ENCODE assay signal across 1 cellular context in the genomic region with DNA sequence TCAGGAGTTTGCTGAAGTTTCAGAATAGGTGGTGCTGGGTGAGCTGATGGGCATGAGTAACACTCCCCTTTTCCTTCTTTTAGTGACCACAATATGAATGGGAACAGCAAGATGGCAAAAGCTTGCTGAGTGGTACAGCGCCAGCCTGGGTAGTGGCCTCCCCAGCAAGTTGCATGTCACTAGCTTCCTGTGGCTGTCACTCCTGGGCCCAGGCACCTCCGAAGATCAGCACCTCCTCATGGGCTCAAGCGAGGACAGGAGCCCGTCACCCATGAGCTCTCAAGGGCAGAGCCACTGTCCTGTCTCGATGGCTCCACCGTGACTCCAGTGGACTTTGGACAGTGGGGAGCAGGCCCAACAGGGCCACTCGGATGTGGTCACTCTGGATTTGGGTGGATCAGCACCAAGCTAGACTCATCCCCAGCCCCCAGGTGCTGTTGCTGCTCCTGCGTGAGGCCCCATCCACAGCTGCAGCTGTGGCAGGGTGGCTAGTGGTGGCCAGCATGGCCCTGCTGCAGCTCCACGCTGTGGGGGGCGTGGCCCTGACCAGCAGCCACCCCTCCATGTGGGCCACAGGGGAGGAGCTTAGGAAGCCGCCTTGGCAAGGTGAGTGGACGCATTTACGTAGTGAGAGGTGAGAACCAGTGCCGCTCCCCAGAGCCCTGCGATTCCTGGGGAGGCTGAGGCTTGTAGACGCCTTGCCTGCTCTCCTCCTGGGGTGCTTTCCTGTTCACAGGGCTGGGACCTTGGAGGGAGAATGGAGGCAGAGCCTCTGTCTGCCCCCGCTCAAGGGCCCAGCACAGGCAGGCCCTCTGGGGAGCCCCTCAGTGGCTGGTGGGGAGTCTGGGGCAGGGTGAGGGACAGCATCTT.
TF ChIP-seq lines count a peak whose summit lies in the region.

No MANE protein-coding gene starts in this region.

TF ChIP-seq in K562, 482 proteins besides CTCF, POLR2A, EP300 and RAD21:
- TF ChIP-seq KDM2B (CRISPR knock-in tag; IDR thresholded peaks at IDR 0.05): no peak
- TF ChIP-seq ZNF23 (CRISPR knock-in tag; IDR thresholded peaks at IDR 0.05): no peak
- TF ChIP-seq CREM (IDR thresholded peaks at IDR 0.05; ENCODE audit: low read depth): no peak
- TF ChIP-seq KDM4B (IDR thresholded peaks at IDR 0.05; ENCODE audit: borderline replicate concordance in 2 of 2, low read depth in 1 of 2): no peak
- no peak for TF ChIP-seq ZNF584 (CRISPR knock-in tag; IDR thresholded peaks at IDR 0.05; ENCODE audit: low read depth)
- TF ChIP-seq ZNF592 (IDR thresholded peaks at IDR 0.05): no peak
- no peak for TF ChIP-seq ZNF24 (IDR thresholded peaks at IDR 0.05)
- no peak for TF ChIP-seq POLR2AphosphoS2 (IDR thresholded peaks at IDR 0.05; ENCODE audit: low read length)
- TF ChIP-seq MEIS2 (IDR thresholded peaks at IDR 0.05; ENCODE audit: partially characterized antibody): no peak
- TF ChIP-seq, protein P1, sequence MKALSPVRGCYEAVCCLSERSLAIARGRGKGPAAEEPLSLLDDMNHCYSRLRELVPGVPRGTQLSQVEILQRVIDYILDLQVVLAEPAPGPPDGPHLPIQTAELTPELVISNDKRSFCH (CRISPR knock-in tag; IDR thresholded peaks at IDR 0.05): no peak
- TF ChIP-seq, protein P1 (tag; IDR thresholded peaks at IDR 0.05): no peak
- TF ChIP-seq CC2D1A (IDR thresholded peaks at IDR 0.05): no peak
- TF ChIP-seq HIVEP1 (CRISPR knock-in tag; IDR thresholded peaks at IDR 0.05): no peak
- TF ChIP-seq JUNB (CRISPR knock-in tag; conservative IDR thresholded peaks at IDR 0.05): no peak
